Comparison of ENCODE assay signal across 8 cellular contexts in the genomic region with DNA sequence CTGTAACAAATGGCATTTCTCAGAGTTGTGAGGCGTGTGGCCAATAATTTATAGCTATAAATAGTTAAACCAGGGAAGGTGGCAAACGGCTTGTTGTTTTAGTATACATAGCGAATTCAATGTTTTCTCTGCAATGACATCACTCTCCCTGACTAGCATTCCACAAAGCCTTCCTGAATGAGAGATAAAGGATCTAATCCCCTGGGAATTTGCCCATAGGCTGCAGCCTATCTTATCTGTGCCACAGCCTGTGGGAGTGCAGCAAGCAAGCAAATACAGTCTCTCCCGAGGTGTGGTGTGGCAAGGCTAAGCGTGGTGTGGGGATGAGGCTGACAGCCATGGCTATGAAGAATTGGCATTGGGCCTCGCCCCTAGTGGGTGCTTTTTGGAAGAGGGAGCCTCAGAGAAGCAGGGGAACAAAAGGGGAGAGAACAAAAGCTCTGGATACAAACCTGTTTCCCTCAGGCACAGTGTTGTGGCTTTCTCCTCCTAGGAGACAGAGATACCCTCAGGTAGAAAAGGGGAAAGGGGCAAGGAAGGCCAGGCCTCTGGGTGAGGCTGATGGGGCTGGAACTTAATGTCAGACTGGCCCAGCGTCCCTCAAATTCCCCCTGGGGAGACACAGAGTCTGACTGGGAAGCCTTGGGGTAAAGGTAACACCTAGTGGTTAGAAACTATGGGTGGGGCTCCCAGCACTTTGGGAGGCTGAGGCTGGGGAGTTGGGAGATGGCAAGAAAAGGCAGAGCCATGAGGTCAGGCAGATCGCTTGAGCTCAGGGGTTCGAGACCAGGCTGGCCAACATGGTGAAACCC. TPM values are rescaled to one million over a fixed set of nuclear protein-coding genes. Genes with fewer than 3 reads are reported as not detected.
A peak's percentile ranks its signal among the peaks of the same experiment; 100 is the strongest.
DNase-seq lines count a peak whose midpoint lies in the region; ATAC-seq and TF ChIP-seq lines count a peak whose summit lies in the region.

No MANE protein-coding gene starts in this region.

- no peak for TF ChIP-seq CTCF in fibroblast of mammary gland (conservative IDR thresholded peaks at IDR 0.05; ENCODE audit: control insufficient read depth, insufficient read depth, low read depth, low read length)

- no peak for DNase-seq in activated CD4-positive, alpha-beta memory T cell treated with anti-CD3 and anti-CD28 coated beads for 36 hours
- no peak for DNase-seq in activated CD4-positive, alpha-beta memory T cell treated with anti-CD3 and anti-CD28 coated beads, Interleukin-2, amount 10 ng/mL, durations not matched to agents 7 days and 5 days
- DNase-seq in RPMI7951 (ENCODE audit: low read depth) (peak; percentile 93), fibroblast of mammary gland (ENCODE audit: low read depth) (peak; percentile 56), pulmonary artery endothelial cell (ENCODE audit: low read depth, low spot score) (peak; percentile 76), NAMALWA (ENCODE audit: low spot score) (no peak), NCI-H524 treated with DMSO at 0.1 percent for 48 hours (lab: John Stamatoyannopoulos, UW) (no peak)

- intact Hi-C loops in activated CD4-positive, alpha-beta memory T cell treated with anti-CD3 and anti-CD28 coated beads for 36 hours (cut with micrococcal nuclease) = no loop called here

- H3K4me3 ChIP-seq in fibroblast of mammary gland (ENCODE audit: control insufficient read depth, low read depth, low read length) = no peak overlapping the region

- no peaks in the 10 kb centered on the region for H3K27me3 Mint-ChIP-seq in activated CD4-positive, alpha-beta memory T cell treated with anti-CD3 and anti-CD28 coated beads for 36 hours
- H3K27me3 Mint-ChIP-seq in activated CD4-positive, alpha-beta memory T cell treated with anti-CD3 and anti-CD28 coated beads, Interleukin-2, amount 10 ng/mL, durations not matched to agents 7 days and 5 days = no peaks in the 10 kb centered on the region

- no peaks in the 10 kb centered on the region for H3K9me3 Mint-ChIP-seq in activated CD4-positive, alpha-beta memory T cell treated with anti-CD3 and anti-CD28 coated beads for 36 hours
- no peaks in the 10 kb centered on the region for H3K9me3 Mint-ChIP-seq in activated CD4-positive, alpha-beta memory T cell treated with anti-CD3 and anti-CD28 coated beads, Interleukin-2, amount 10 ng/mL, durations not matched to agents 7 days and 5 days

- POLR2A ChIA-PET in activated CD4-positive, alpha-beta memory T cell treated with anti-CD3 and anti-CD28 coated beads for 36 hours (lab: Charles Lee) = interaction anchor here (3.7 kb wide), 1 partner anchor 7 kb away, joined by 29 read pairs; a partner anchor contains a TSS
- POLR2A ChIA-PET in activated CD4-positive, alpha-beta memory T cell treated with anti-CD3 and anti-CD28 coated beads, Interleukin-2, amount 10 ng/mL, durations not matched to agents 7 days and 5 days (lab: Charles Lee) = interaction anchor here (1.8 to 2.7 kb wide), 2 partner anchors 9 to 16 kb away, joined by 4 to 26 read pairs; a partner anchor contains a TSS

- peak overlapping the region; percentile 16 for H3K27ac Mint-ChIP-seq in activated CD4-positive, alpha-beta memory T cell treated with anti-CD3 and anti-CD28 coated beads for 36 hours
- no peak overlapping the region for H3K27ac Mint-ChIP-seq in activated CD4-positive, alpha-beta memory T cell treated with anti-CD3 and anti-CD28 coated beads, Interleukin-2, amount 10 ng/mL, durations not matched to agents 7 days and 5 days

- peaks cover 45% of the 10 kb centered on the region for H3K36me3 Mint-ChIP-seq in activated CD4-positive, alpha-beta memory T cell treated with anti-CD3 and anti-CD28 coated beads for 36 hours
- H3K36me3 Mint-ChIP-seq in activated CD4-positive, alpha-beta memory T cell treated with anti-CD3 and anti-CD28 coated beads, Interleukin-2, amount 10 ng/mL, durations not matched to agents 7 days and 5 days (ENCODE audit: low read depth) = peaks cover 70% of the 10 kb centered on the region

- no peak overlapping the region for H3K4me3 Mint-ChIP-seq in activated CD4-positive, alpha-beta memory T cell treated with anti-CD3 and anti-CD28 coated beads for 36 hours
- no peak overlapping the region for H3K4me3 Mint-ChIP-seq in activated CD4-positive, alpha-beta memory T cell treated with anti-CD3 and anti-CD28 coated beads, Interleukin-2, amount 10 ng/mL, durations not matched to agents 7 days and 5 days

- peaks cover 57% of the 10 kb centered on the region for H3K4me1 Mint-ChIP-seq in activated CD4-positive, alpha-beta memory T cell treated with anti-CD3 and anti-CD28 coated beads for 36 hours (ENCODE audit: low read depth)
- H3K4me1 Mint-ChIP-seq in activated CD4-positive, alpha-beta memory T cell treated with anti-CD3 and anti-CD28 coated beads, Interleukin-2, amount 10 ng/mL, durations not matched to agents 7 days and 5 days = peaks cover 80% of the 10 kb centered on the region

- CTCF ChIA-PET in activated CD4-positive, alpha-beta memory T cell treated with anti-CD3 and anti-CD28 coated beads for 36 hours (lab: Charles Lee) = no interaction called here
- CTCF ChIA-PET in activated CD4-positive, alpha-beta memory T cell treated with anti-CD3 and anti-CD28 coated beads, Interleukin-2, amount 10 ng/mL, durations not matched to agents 7 days and 5 days (lab: Charles Lee) = interaction anchor here (1.4 kb wide), 1 partner anchor 9 kb away, joined by 4 read pairs; a partner anchor contains a TSS

- ATAC-seq in HG03280 (IDR thresholded peaks at IDR 0.05; ENCODE audit: unreplicated experiment) = no peak

RNA-seq across cellular contexts. Expression of a gene that starts 8.9 kb away (rescaled TPM):
- 100 to 1,000 TPM; 597 to 607 TPM for total RNA-seq in activated CD4-positive, alpha-beta memory T cell treated with anti-CD3 and anti-CD28 coated beads for 36 hours
- 100 to 1,000 TPM; 548 to 554 TPM for total RNA-seq in activated CD4-positive, alpha-beta memory T cell treated with anti-CD3 and anti-CD28 coated beads, Interleukin-2, amount 10 ng/mL, durations not matched to agents 7 days and 5 days
- total RNA-seq in RPMI7951 (2014; rRNA removed; shearing (Covaris generic)) = 811 and 1,008 TPM in 2 replicates
- total RNA-seq in pulmonary artery endothelial cell = 487 and 627 TPM in 2 replicates

RNA-seq across cellular contexts. Expression of a gene that starts 16.5 kb away (rescaled TPM):
- total RNA-seq in activated CD4-positive, alpha-beta memory T cell treated with anti-CD3 and anti-CD28 coated beads for 36 hours = 1 to 10 TPM; 2.1 to 2.2 TPM
- total RNA-seq in activated CD4-positive, alpha-beta memory T cell treated with anti-CD3 and anti-CD28 coated beads, Interleukin-2, amount 10 ng/mL, durations not matched to agents 7 days and 5 days = 1 to 10 TPM; 1.0 to 1.3 TPM
- 2.2 and 2.9 TPM in 2 replicates for total RNA-seq in RPMI7951 (2014; rRNA removed; shearing (Covaris generic))
- 0.32 and 1.4 TPM in 2 replicates for total RNA-seq in pulmonary artery endothelial cell

RNA-seq across cellular contexts. Expression of a gene that starts 29.0 kb away (rescaled TPM):
- under 1 TPM in 1 of 2 experiments, not detected in 1; 0.05 TPM for total RNA-seq in activated CD4-positive, alpha-beta memory T cell treated with anti-CD3 and anti-CD28 coated beads for 36 hours
- total RNA-seq in activated CD4-positive, alpha-beta memory T cell treated with anti-CD3 and anti-CD28 coated beads, Interleukin-2, amount 10 ng/mL, durations not matched to agents 7 days and 5 days = not detected
- not detected in 2 replicates for total RNA-seq in RPMI7951 (2014; rRNA removed; shearing (Covaris generic))
- total RNA-seq in pulmonary artery endothelial cell = 0.04 TPM in 1 of 2 replicates, not detected in the other

RNA-seq across cellular contexts. Expression of a gene that starts 37.6 kb away (rescaled TPM):
- not detected for total RNA-seq in activated CD4-positive, alpha-beta memory T cell treated with anti-CD3 and anti-CD28 coated beads for 36 hours
- not detected for total RNA-seq in activated CD4-positive, alpha-beta memory T cell treated with anti-CD3 and anti-CD28 coated beads, Interleukin-2, amount 10 ng/mL, durations not matched to agents 7 days and 5 days
- total RNA-seq in RPMI7951 (2014; rRNA removed; shearing (Covaris generic)) = 0.60 and 0.88 TPM in 2 replicates
- total RNA-seq in pulmonary artery endothelial cell = not detected in 2 replicates

RNA-seq across cellular contexts. Expression of a gene that starts 54.0 kb away (rescaled TPM):
- not detected for total RNA-seq in activated CD4-positive, alpha-beta memory T cell treated with anti-CD3 and anti-CD28 coated beads for 36 hours
- total RNA-seq in activated CD4-positive, alpha-beta memory T cell treated with anti-CD3 and anti-CD28 coated beads, Interleukin-2, amount 10 ng/mL, durations not matched to agents 7 days and 5 days = not detected
- 0.20 TPM in 1 of 2 replicates, not detected in the other for total RNA-seq in RPMI7951 (2014; rRNA removed; shearing (Covaris generic))
- total RNA-seq in pulmonary artery endothelial cell = not detected in 2 replicates

Comparison
In these comparisons a context has a peak if more than half of its experiments do, and no peak if none do; other contexts are left out.
1. DNase-seq: peak in RPMI7951 (single experiment), fibroblast of mammary gland (single experiment) and pulmonary artery endothelial cell (single experiment); none in activated CD4-positive, alpha-beta memory T cell treated with anti-CD3 and anti-CD28 coated beads for 36 hours (single experiment), activated CD4-positive, alpha-beta memory T cell treated with anti-CD3 and anti-CD28 coated beads, Interleukin-2, amount 10 ng/mL, durations not matched to agents 7 days and 5 days (single experiment), NAMALWA (single experiment) and NCI-H524 treated with DMSO at 0.1 percent for 48 hours (single experiment).